In the genomic region with DNA sequence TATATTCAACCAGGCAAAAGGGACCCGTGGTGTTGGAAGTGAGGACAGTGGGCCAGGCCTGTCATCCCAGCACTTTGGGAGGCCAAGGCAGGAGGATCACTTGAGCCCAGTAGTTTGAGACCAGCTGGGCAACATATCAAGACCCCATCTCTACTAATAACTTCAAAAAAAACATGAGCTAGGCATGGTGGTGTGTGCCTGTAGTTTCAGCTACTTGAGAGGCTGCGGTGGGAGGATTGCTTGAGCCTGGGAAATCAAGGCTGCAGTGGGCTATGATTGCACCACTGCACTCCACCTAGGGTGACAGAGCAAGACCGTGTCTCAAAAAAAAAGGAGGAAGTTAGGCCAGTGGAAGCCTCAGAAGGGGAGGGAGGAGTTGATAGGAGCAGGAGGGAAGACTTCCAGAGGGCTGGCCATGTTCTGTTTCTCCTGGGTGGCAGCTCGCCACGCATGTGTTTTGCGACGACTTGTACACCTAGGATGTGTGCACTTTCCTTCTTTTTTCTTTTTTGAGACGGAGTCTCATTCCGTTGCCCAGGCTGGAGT, we compare ENCODE assay signal across 19 cellular contexts. TPM values are rescaled to one million over a fixed set of nuclear protein-coding genes. Genes with fewer than 3 reads are reported as not detected.
DNase-seq lines count a peak whose midpoint lies in the region; ATAC-seq and TF ChIP-seq lines count a peak whose summit lies in the region.
"Had no signal": no experiment of that assay in that cellular context is flagged by ENCODE, and none has a peak within 500 bp of the region (broad histone marks: within the 10 kb centered on the region; RNA-seq: fewer than 3 reads in every experiment).

No MANE protein-coding gene starts in this region.

- peaks cover 0 to 61% (median 17%) of the 10 kb centered on the region in 3 donors for H3K4me1 ChIP-seq in gastroesophageal sphincter
- H3K4me1 ChIP-seq in body of pancreas: peaks cover 27% of the 10 kb centered on the region
- no peaks in the 10 kb centered on the region for H3K4me1 ChIP-seq in neuronal stem cell (ENCODE audit: control insufficient read depth in 2 of 2, insufficient read depth in 1 of 2, low read depth in 1 of 2, low read length in 2 of 2)

- H3K79me1 ChIP-seq in neuronal stem cell (ENCODE audit: low read depth, low read length): peaks cover 33% of the 10 kb centered on the region

- TF ChIP-seq EP300 in gastroesophageal sphincter (IDR thresholded peaks at IDR 0.05): no peak

- H3K36me3 ChIP-seq in gastroesophageal sphincter (peaks cover 0 to 37% of the 10 kb centered on the region in 2 donors), body of pancreas (replicated peaks in 1 of 2; ENCODE audit: insufficient read depth in 1 of 2, low read depth in 2 of 2) (no peaks in the 10 kb centered on the region), neuronal stem cell (replicated peaks in 1 of 2; ENCODE audit: control insufficient read depth in 2 of 2, insufficient read depth in 2 of 2, low read length in 2 of 2) (peaks cover 57 to 74% of the 10 kb centered on the region in 2 donors)

- no peak overlapping the region for H3K18ac ChIP-seq in neuronal stem cell (ENCODE audit: low read length)

- no peak overlapping the region for H3K4me2 ChIP-seq in neuronal stem cell (ENCODE audit: insufficient read depth, low read length, poor library complexity, severe bottlenecking)
- H3K4me2 ChIP-seq: GM23338 had no signal

- WGBS in gastroesophageal sphincter (ENCODE audit: low coverage in 1 of 2), 2 donors: 68% methylated on average over 6 to 8 of the region's 9 CpGs
- 82 to 85% methylated on average over 8 to 9 of the region's 9 CpGs for WGBS in body of pancreas, 2 donors
- WGBS in neuronal stem cell (ENCODE audit: extremely low coverage in 2 of 2, insufficient read length in 2 of 2, insufficient replicate concordance in 1 of 2), 2 donors: no CpG with 5 or more reads among the region's 9 CpGs

- peak overlapping the region; percentile 37 for H3K27ac Mint-ChIP-seq in stimulated activated effector memory CD8-positive, alpha-beta T cell treated with anti-CD3 and anti-CD28 coated beads, Interleukin-12 subunit alpha, Interleukin-12 subunit beta, amount 100 ng/mL, for 72 hours
- H3K27ac Mint-ChIP-seq: CD8-positive, alpha-beta T cell; GM23338; progenitor cell of endocrine pancreas had no signal

- H3K4me3 ChIP-seq in gastroesophageal sphincter (no peak overlapping the region), body of pancreas (no peak overlapping the region), neuronal stem cell (ENCODE audit: low read length in 2 of 2) (no peak overlapping the region)
- H3K4me3 ChIP-seq: GM23338 had no signal

- no peak overlapping the region for H3K14ac ChIP-seq in neuronal stem cell (ENCODE audit: low read length)

- no peak overlapping the region for H3K23ac ChIP-seq in neuronal stem cell (ENCODE audit: low read depth, low read length, poor library complexity)

- intact Hi-C loops in body of pancreas (cut with DNase I): no loop called here

- no peak overlapping the region for H3K4ac ChIP-seq in neuronal stem cell (ENCODE audit: low read length)

- DNase-seq in GF-D8 (lab: John Stamatoyannopoulos, UW): peak; percentile 54
- DNase-seq in MV-4-11 (lab: John Stamatoyannopoulos, UW): peak; percentile 84
- no peak for DNase-seq in stimulated activated effector memory CD8-positive, alpha-beta T cell treated with anti-CD3 and anti-CD28 coated beads, Interleukin-12 subunit alpha, Interleukin-12 subunit beta, amount 100 ng/mL, for 72 hours (ENCODE audit: low spot score in 2 of 2)
- DNase-seq in body of pancreas: no peak
- DNase-seq in neuronal stem cell (ENCODE audit: low spot score): no peak
- DNase-seq in hepatic stellate cell (ENCODE audit: low spot score): no peak
- no peak for DNase-seq in middle frontal gyrus (ENCODE audit: extremely low spot score, low spot score)
- DNase-seq: activated CD4-positive, alpha-beta T cell treated with anti-CD3 and anti-CD28 coated beads for 48 hours; activated T-cell treated with anti-CD3 and anti-CD28 coated beads, Interleukin-2, amount 50 U/mL, for 48 hours; CD8-positive, alpha-beta T cell; midbrain; NCI-H510A; T-helper 1 cell had no signal

- H3K27ac ChIP-seq in gastroesophageal sphincter (peak overlapping the region in 3 of 4 donors; percentile 77 to 82 (median 78)), body of pancreas (no peak overlapping the region), neuronal stem cell (replicated peaks; ENCODE audit: low read length) (no peak overlapping the region)

- H2BK120ac ChIP-seq in neuronal stem cell (ENCODE audit: low read depth, low read length): no peak overlapping the region

- H2AK5ac ChIP-seq in neuronal stem cell (ENCODE audit: low read depth, low read length): no peak overlapping the region

- no peaks in the 10 kb centered on the region for H3K9me3 ChIP-seq in gastroesophageal sphincter
- no peaks in the 10 kb centered on the region for H3K9me3 ChIP-seq in body of pancreas
- H3K9me3 ChIP-seq in neuronal stem cell (replicated peaks in 1 of 2; ENCODE audit: control insufficient read depth in 2 of 2, insufficient read depth in 1 of 2, low read depth in 1 of 2, low read length in 2 of 2): no peaks in the 10 kb centered on the region

- no peak overlapping the region for H3K4me3 Mint-ChIP-seq in stimulated activated effector memory CD8-positive, alpha-beta T cell treated with anti-CD3 and anti-CD28 coated beads, Interleukin-12 subunit alpha, Interleukin-12 subunit beta, amount 100 ng/mL, for 72 hours
- H3K4me3 Mint-ChIP-seq: CD8-positive, alpha-beta T cell; GM23338 had no signal

- H3K36me3 Mint-ChIP-seq in stimulated activated effector memory CD8-positive, alpha-beta T cell treated with anti-CD3 and anti-CD28 coated beads, Interleukin-12 subunit alpha, Interleukin-12 subunit beta, amount 100 ng/mL, for 72 hours: peaks cover 19% of the 10 kb centered on the region

- H2BK15ac ChIP-seq in neuronal stem cell (ENCODE audit: low read length): no peak overlapping the region

- H3K4me1 Mint-ChIP-seq in stimulated activated effector memory CD8-positive, alpha-beta T cell treated with anti-CD3 and anti-CD28 coated beads, Interleukin-12 subunit alpha, Interleukin-12 subunit beta, amount 100 ng/mL, for 72 hours: peaks cover 27% of the 10 kb centered on the region
- H3K4me1 Mint-ChIP-seq: GM23338 had no signal

- H4K91ac ChIP-seq in neuronal stem cell (ENCODE audit: low read depth, low read length, poor library complexity): no peak overlapping the region

- ATAC-seq in gastroesophageal sphincter: no peak
- no peak for ATAC-seq in stimulated activated effector memory CD8-positive, alpha-beta T cell treated with anti-CD3 and anti-CD28 coated beads, Interleukin-12 subunit alpha, Interleukin-12 subunit beta, amount 100 ng/mL, for 72 hours
- ATAC-seq in body of pancreas: no peak
- ATAC-seq: CD8-positive, alpha-beta T cell; GM23338; Panc1 had no signal

- H2BK12ac ChIP-seq in neuronal stem cell (ENCODE audit: low read length): no peak overlapping the region

- no peaks in the 10 kb centered on the region for H3K9me3 Mint-ChIP-seq in stimulated activated effector memory CD8-positive, alpha-beta T cell treated with anti-CD3 and anti-CD28 coated beads, Interleukin-12 subunit alpha, Interleukin-12 subunit beta, amount 100 ng/mL, for 72 hours
- H3K9me3 Mint-ChIP-seq: CD8-positive, alpha-beta T cell; GM23338 had no signal

- TF ChIP-seq CTCF in gastroesophageal sphincter (IDR thresholded peaks at IDR 0.05): no peak
- no peak for TF ChIP-seq CTCF in body of pancreas (IDR thresholded peaks at IDR 0.05)

- H2BK5ac ChIP-seq in neuronal stem cell (ENCODE audit: low read length): no peak overlapping the region

- no peaks in the 10 kb centered on the region for H3K27me3 ChIP-seq in gastroesophageal sphincter
- H3K27me3 ChIP-seq in body of pancreas: no peaks in the 10 kb centered on the region
- H3K27me3 ChIP-seq in neuronal stem cell (ENCODE audit: control insufficient read depth in 3 of 3, insufficient read depth in 3 of 3, low read depth in 1 of 3, low read length in 3 of 3): no peaks in the 10 kb centered on the region

- H3K9ac ChIP-seq in neuronal stem cell (ENCODE audit: low read depth, low read length, poor library complexity): no peak overlapping the region

- no peak overlapping the region for H2AFZ ChIP-seq in neuronal stem cell (ENCODE audit: low read length)
- H2AFZ ChIP-seq: GM23338 had no signal

- no peak overlapping the region for H4K8ac ChIP-seq in neuronal stem cell (ENCODE audit: low read depth, low read length)

- no peak for TF ChIP-seq POLR2A in gastroesophageal sphincter (IDR thresholded peaks at IDR 0.05)
- TF ChIP-seq POLR2A in body of pancreas (IDR thresholded peaks at IDR 0.05): no peak

RNA-seq across cellular contexts. Expression of gene SLC25A29, which starts 10.1 kb away (rescaled TPM):
- total RNA-seq in gastroesophageal sphincter (10 to 100 TPM; 36.4 to 65.4 (median 52.9) TPM), body of pancreas (10 to 100 TPM; 25.2 to 63.9 TPM)
- 113 TPM for polyA plus RNA-seq in neuronal stem cell (2013, experiment 1 of 2)
- polyA plus RNA-seq in neuronal stem cell (2013, experiment 2 of 2): 111 TPM

RNA-seq across cellular contexts. Expression of gene SLC25A47, which starts 27.0 kb away (rescaled TPM):
- under 1 TPM in 1 of 4 donors, not detected in 3; 0.31 TPM for total RNA-seq in gastroesophageal sphincter
- not detected for total RNA-seq in body of pancreas
- 0.03 TPM for polyA plus RNA-seq in neuronal stem cell (2013, experiment 1 of 2)
- polyA plus RNA-seq in neuronal stem cell (2013, experiment 2 of 2): not detected
- total RNA-seq: astrocyte; CD8-positive, alpha-beta T cell; dermis microvascular lymphatic vessel endothelial cell; GM23338; progenitor cell of endocrine pancreas had no signal
- polyA plus RNA-seq: GM23338 had no signal

RNA-seq across cellular contexts. Expression of gene YY1, which starts 57.2 kb away (rescaled TPM):
- total RNA-seq in gastroesophageal sphincter: 10 to 100 TPM; 55.1 to 76.3 (median 62.5) TPM
- total RNA-seq in body of pancreas: 10 to 100 TPM; 27.0 to 30.3 TPM
- polyA plus RNA-seq in neuronal stem cell (2013, experiment 1 of 2): 115 TPM
- 129 TPM for polyA plus RNA-seq in neuronal stem cell (2013, experiment 2 of 2)

Comparison
In these comparisons a context has a peak if more than half of its experiments do, and no peak if none do; other contexts are left out.
1. DNase-seq: peak in GF-D8 (single experiment) and MV-4-11 (single experiment); none in stimulated activated effector memory CD8-positive, alpha-beta T cell treated with anti-CD3 and anti-CD28 coated beads, Interleukin-12 subunit alpha, Interleukin-12 subunit beta, amount 100 ng/mL, for 72 hours (0 of 2), body of pancreas (0 of 4), neuronal stem cell (single experiment), hepatic stellate cell (single experiment) and middle frontal gyrus (single experiment).
2. H3K27ac ChIP-seq: peak in gastroesophageal sphincter (3 of 4); none in body of pancreas (0 of 4) and neuronal stem cell (single experiment).